ENCODE assay signal across 14 cellular contexts in the genomic region with DNA sequence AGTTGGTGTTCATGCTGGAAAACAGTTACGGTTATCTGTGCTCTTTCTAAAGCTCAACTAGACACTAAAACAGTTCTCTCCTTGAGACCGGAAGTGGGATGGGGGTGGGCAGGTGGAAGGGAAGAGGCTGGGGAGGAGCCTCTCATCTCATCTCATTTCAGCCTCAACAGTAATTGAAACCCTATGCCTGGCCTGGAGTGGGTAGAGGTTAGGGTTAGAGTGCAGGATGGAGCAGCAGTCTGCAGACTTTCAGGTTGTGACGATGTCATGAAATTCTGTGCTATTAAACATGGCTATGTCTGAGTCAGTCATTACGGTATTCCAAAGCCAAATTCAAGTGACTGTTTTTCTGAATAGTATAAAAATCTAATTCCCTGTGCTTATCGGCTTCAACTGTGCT.
DNase-seq lines count a peak whose midpoint lies in the region; ATAC-seq and TF ChIP-seq lines count a peak whose summit lies in the region.
"Had no signal": no experiment of that assay in that cellular context is flagged by ENCODE, and none has a peak within 500 bp of the region (broad histone marks: within the 10 kb centered on the region; RNA-seq: fewer than 3 reads in every experiment).

No MANE protein-coding gene starts in this region.

- no peaks in the 10 kb centered on the region for H3F3A ChIP-seq in Loucy (ENCODE audit: low read depth)

- H3K27ac ChIP-seq in cardiac muscle cell (peak overlapping the region; percentile 39), body of pancreas (no peak overlapping the region)

- H3K4me3 ChIP-seq in cardiac muscle cell = no peak overlapping the region
- H3K4me3 ChIP-seq in Loucy (ENCODE audit: low read length, poor library complexity, severe bottlenecking) = peak overlapping the region; percentile 17
- no peak overlapping the region for H3K4me3 ChIP-seq in body of pancreas

- no peaks in the 10 kb centered on the region for H3K27me3 Mint-ChIP-seq in activated T-helper 17 cell treated with anti-CD3 and anti-CD28 coated beads, Interleukin-2, amount 50 U/mL, for 72 hours

- ATAC-seq in left cardiac atrium (no peak), body of pancreas (no peak)
- ATAC-seq in activated T-helper 17 cell treated with anti-CD3 and anti-CD28 coated beads, Interleukin-2, amount 50 U/mL, for 72 hours (replicated peaks) = peak; percentile 44
- ATAC-seq: sciatic nerve had no signal

- H3K4me1 ChIP-seq in cardiac muscle cell (ENCODE audit: low read depth) = no peaks in the 10 kb centered on the region
- H3K4me1 ChIP-seq in Loucy (ENCODE audit: insufficient read depth, low read length, poor library complexity, severe bottlenecking) = peaks cover 22% of the 10 kb centered on the region
- peaks cover 7% of the 10 kb centered on the region for H3K4me1 ChIP-seq in body of pancreas

- no peak for TF ChIP-seq POLR2A in body of pancreas (IDR thresholded peaks at IDR 0.05)

- H3K36me3 Mint-ChIP-seq in activated T-helper 17 cell treated with anti-CD3 and anti-CD28 coated beads, Interleukin-2, amount 50 U/mL, for 72 hours (ENCODE audit: low read depth) = peaks cover 43% of the 10 kb centered on the region

- H3K9me2 ChIP-seq in Loucy (replicated peaks; ENCODE audit: low read depth, low read length) = no peaks in the 10 kb centered on the region

- no peak overlapping the region for H3K27ac Mint-ChIP-seq in activated T-helper 17 cell treated with anti-CD3 and anti-CD28 coated beads, Interleukin-2, amount 50 U/mL, for 72 hours

- H3K4me2 ChIP-seq in Loucy (ENCODE audit: low read depth, low read length, poor library complexity, severe bottlenecking) = peak overlapping the region; percentile 46

- no peak overlapping the region for H3K9ac ChIP-seq in Loucy (ENCODE audit: low read depth, low read length, poor library complexity, severe bottlenecking)

- no peak overlapping the region for H2AFZ ChIP-seq in Loucy (ENCODE audit: low read length)

- DNase-seq in cardiac muscle cell (ENCODE audit: low read depth in 1 of 2, low spot score in 1 of 2) (no peak), left cardiac atrium (no peak), body of pancreas (no peak), RPMI8226 (no peak), GM10266 (ENCODE audit: extremely low spot score) (no peak)
- no peak for DNase-seq in effector CD4-positive, alpha-beta T cell
- DNase-seq: activated CD4-positive, alpha-beta T cell treated with anti-CD3 and anti-CD28 coated beads for 1 hour; C1 segment of cervical spinal cord; hypothalamus; NCI-H187 had no signal

- no peaks in the 10 kb centered on the region for H4K20me1 ChIP-seq in Loucy (ENCODE audit: insufficient read depth, low read length, poor library complexity, severe bottlenecking)

- no peaks in the 10 kb centered on the region for H3K9me3 Mint-ChIP-seq in activated T-helper 17 cell treated with anti-CD3 and anti-CD28 coated beads, Interleukin-2, amount 50 U/mL, for 72 hours
- H3K9me3 Mint-ChIP-seq: neural crest cell had no signal

- no peak for TF ChIP-seq CTCF in cardiac muscle cell (IDR thresholded peaks at IDR 0.05; ENCODE audit: low read depth, low read length)
- TF ChIP-seq CTCF in Loucy (conservative IDR thresholded peaks at IDR 0.05; ENCODE audit: low read length) = no peak
- TF ChIP-seq CTCF in body of pancreas (IDR thresholded peaks at IDR 0.05) = no peak
- TF ChIP-seq CTCF in GM10266 (IDR thresholded peaks at IDR 0.05; ENCODE audit: control insufficient read depth, insufficient read depth, low read depth, missing control alignments) = no peak

- H3K79me2 ChIP-seq in Loucy (ENCODE audit: insufficient read depth, low read length) = no peaks in the 10 kb centered on the region

- H3K27me3 ChIP-seq in cardiac muscle cell (no peaks in the 10 kb centered on the region), Loucy (ENCODE audit: insufficient read depth, low read length, poor library complexity, severe bottlenecking) (no peaks in the 10 kb centered on the region), body of pancreas (no peaks in the 10 kb centered on the region)

- H3K9me3 ChIP-seq in cardiac muscle cell (ENCODE audit: low read depth) = no peaks in the 10 kb centered on the region
- H3K9me3 ChIP-seq in Loucy (ENCODE audit: insufficient read depth, low read depth, low read length) = no peaks in the 10 kb centered on the region
- H3K9me3 ChIP-seq in body of pancreas = no peaks in the 10 kb centered on the region

- H3K36me3 ChIP-seq in cardiac muscle cell (peaks cover 21% of the 10 kb centered on the region), Loucy (ENCODE audit: insufficient read depth, low read length) (peaks cover 18% of the 10 kb centered on the region; the same call in 1 of the 2 replicates), body of pancreas (replicated peaks in 1 of 2; ENCODE audit: insufficient read depth in 1 of 2, low read depth in 2 of 2) (peaks cover 0 to 4% of the 10 kb centered on the region in 2 donors)

- WGBS in body of pancreas, 2 donors = 75% methylated on average over 5 of the region's 5 CpGs

- H3K4me3 Mint-ChIP-seq in activated T-helper 17 cell treated with anti-CD3 and anti-CD28 coated beads, Interleukin-2, amount 50 U/mL, for 72 hours = no peak overlapping the region

- intact Hi-C loops in left cardiac atrium (cut with DNase I) (no loop called here), body of pancreas (cut with DNase I) (no loop called here)

- H3K4me1 Mint-ChIP-seq in activated T-helper 17 cell treated with anti-CD3 and anti-CD28 coated beads, Interleukin-2, amount 50 U/mL, for 72 hours = peaks cover 3% of the 10 kb centered on the region
